8 cellular contexts compared by ENCODE assay signal in the genomic region with DNA sequence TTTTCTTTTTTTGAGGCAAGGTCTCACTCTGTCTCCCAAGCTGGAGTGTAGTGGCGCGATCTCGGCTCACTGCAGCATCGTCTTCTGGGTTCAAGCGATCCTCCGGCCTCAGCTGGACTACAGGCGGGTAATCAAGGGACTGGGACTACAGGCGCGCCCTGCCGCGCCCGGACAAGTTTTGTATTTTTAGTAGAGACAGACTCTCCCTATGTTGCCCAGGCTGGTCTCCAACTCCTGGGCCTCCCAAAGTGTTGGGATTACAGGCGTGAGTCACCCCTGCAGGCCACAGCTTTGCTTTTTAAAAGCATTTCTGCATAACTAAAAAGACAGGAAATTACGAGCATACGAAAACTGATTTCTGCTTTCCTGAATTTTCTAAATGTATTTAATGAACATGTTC. TPM values are rescaled to one million over a fixed set of nuclear protein-coding genes. Genes with fewer than 3 reads are reported as not detected.
DNase-seq lines count a peak whose midpoint lies in the region; ATAC-seq and TF ChIP-seq lines count a peak whose summit lies in the region.

No MANE protein-coding gene starts in this region.

- peaks cover 5% of the 10 kb centered on the region for H3K27me3 Mint-ChIP-seq in endothelial cell (ENCODE audit: unreplicated experiment)

- no peaks in the 10 kb centered on the region for H3K9me3 Mint-ChIP-seq in endothelial cell (ENCODE audit: unreplicated experiment)

- H3K4me2 ChIP-seq in neuronal stem cell (ENCODE audit: insufficient read depth, low read length, poor library complexity, severe bottlenecking): peak overlapping the region; percentile 34

- no peak overlapping the region for H2AK5ac ChIP-seq in neuronal stem cell (ENCODE audit: low read depth, low read length)

- no peak overlapping the region for H3K23ac ChIP-seq in neuronal stem cell (ENCODE audit: low read depth, low read length, poor library complexity)

- H3K4me1 Mint-ChIP-seq in endothelial cell (ENCODE audit: unreplicated experiment): peaks cover 7% of the 10 kb centered on the region

- DNase-seq in Daoy (ENCODE audit: low read depth) (peak; percentile 72), NT2/D1 (ENCODE audit: low read depth, low spot score) (no peak), endothelial cell (ENCODE audit: low spot score) (peak; percentile 9), neuronal stem cell (ENCODE audit: low spot score) (no peak), germinal center (ENCODE audit: low spot score) (no peak), NCI-H1048 (lab: John Stamatoyannopoulos, UW) (no peak)
- no peak for DNase-seq in central memory CD4-positive, alpha-beta T cell

- no peaks in the 10 kb centered on the region for H3K9me3 ChIP-seq in NT2/D1 (ENCODE audit: insufficient read depth, low read length)
- H3K9me3 ChIP-seq in neuronal stem cell (replicated peaks in 1 of 2; ENCODE audit: control insufficient read depth in 2 of 2, insufficient read depth in 1 of 2, low read depth in 1 of 2, low read length in 2 of 2): no peaks in the 10 kb centered on the region

- no peak overlapping the region for H3K14ac ChIP-seq in neuronal stem cell (ENCODE audit: low read length)

- TF ChIP-seq CTCF in endothelial cell (IDR thresholded peaks at IDR 0.05; ENCODE audit: unreplicated experiment): no peak

- H3K4ac ChIP-seq in neuronal stem cell (ENCODE audit: low read length): no peak overlapping the region

- no peak for ATAC-seq in HG03097 (IDR thresholded peaks at IDR 0.05; ENCODE audit: low FRiP score, unreplicated experiment)

- H3K27ac ChIP-seq in neuronal stem cell (replicated peaks; ENCODE audit: low read length): no peak overlapping the region

- H3K4me1 ChIP-seq in NT2/D1 (ENCODE audit: insufficient read depth, insufficient read length) (no peaks in the 10 kb centered on the region), neuronal stem cell (ENCODE audit: control insufficient read depth in 2 of 2, insufficient read depth in 1 of 2, low read depth in 1 of 2, low read length in 2 of 2) (peaks cover 5 to 7% of the 10 kb centered on the region in 2 donors)

- H3K4me3 Mint-ChIP-seq in endothelial cell (ENCODE audit: unreplicated experiment): peak overlapping the region; percentile 90

- WGBS in neuronal stem cell (ENCODE audit: extremely low coverage in 2 of 2, insufficient read length in 2 of 2, insufficient replicate concordance in 1 of 2), 2 donors: no CpG with 5 or more reads among the region's 15 CpGs

- H3K36me3 ChIP-seq in NT2/D1 (ENCODE audit: insufficient read depth, insufficient read length, low read length) (no peaks in the 10 kb centered on the region), neuronal stem cell (replicated peaks in 1 of 2; ENCODE audit: control insufficient read depth in 2 of 2, insufficient read depth in 2 of 2, low read length in 2 of 2) (no peaks in the 10 kb centered on the region)

- no peak overlapping the region for H2BK120ac ChIP-seq in neuronal stem cell (ENCODE audit: low read depth, low read length)

- no peak overlapping the region for H4K8ac ChIP-seq in neuronal stem cell (ENCODE audit: low read depth, low read length)

- H3K79me1 ChIP-seq in neuronal stem cell (ENCODE audit: low read depth, low read length): no peaks in the 10 kb centered on the region

- no peak overlapping the region for H3K18ac ChIP-seq in neuronal stem cell (ENCODE audit: low read length)

- no peak overlapping the region for H2BK5ac ChIP-seq in neuronal stem cell (ENCODE audit: low read length)

- H3K36me3 Mint-ChIP-seq in endothelial cell (ENCODE audit: low read depth, unreplicated experiment): no peaks in the 10 kb centered on the region

- H3K27me3 ChIP-seq in NT2/D1 (ENCODE audit: insufficient read depth, insufficient read length) (no peaks in the 10 kb centered on the region), neuronal stem cell (ENCODE audit: control insufficient read depth in 3 of 3, insufficient read depth in 3 of 3, low read depth in 1 of 3, low read length in 3 of 3) (no peaks in the 10 kb centered on the region)

- no peak overlapping the region for H4K91ac ChIP-seq in neuronal stem cell (ENCODE audit: low read depth, low read length, poor library complexity)

- peak overlapping the region; percentile 90 for H2AFZ ChIP-seq in neuronal stem cell (ENCODE audit: low read length)

- peak overlapping the region; percentile 64 for H3K9ac ChIP-seq in NT2/D1 (ENCODE audit: insufficient read length, low read depth)
- H3K9ac ChIP-seq in neuronal stem cell (ENCODE audit: low read depth, low read length, poor library complexity): no peak overlapping the region

- H3K4me3 ChIP-seq in NT2/D1 (ENCODE audit: insufficient read length, low read depth): peak overlapping the region; percentile 46
- peak overlapping the region in 1 of 2 donors; percentile 65 for H3K4me3 ChIP-seq in neuronal stem cell (ENCODE audit: low read length in 2 of 2)

- H3K27ac Mint-ChIP-seq in endothelial cell (ENCODE audit: unreplicated experiment): no peak overlapping the region

- no peak overlapping the region for H2BK15ac ChIP-seq in neuronal stem cell (ENCODE audit: low read length)

- H2BK12ac ChIP-seq in neuronal stem cell (ENCODE audit: low read length): no peak overlapping the region

RNA-seq across cellular contexts. Expression of a gene that starts 0.9 kb away (rescaled TPM):
- 13.5 and 23.5 TPM in 2 replicates for total RNA-seq in Daoy (2014; rRNA removed; shearing (Covaris generic))
- total RNA-seq in endothelial cell (ENCODE audit: unreplicated experiment): 16.4 TPM
- polyA plus RNA-seq in neuronal stem cell (2013, experiment 1 of 2): 44.7 TPM
- 45.3 TPM for polyA plus RNA-seq in neuronal stem cell (2013, experiment 2 of 2)

RNA-seq across cellular contexts. Expression of a gene that starts 28.0 kb away (rescaled TPM):
- total RNA-seq in Daoy (2014; rRNA removed; shearing (Covaris generic)): 22.6 and 38.3 TPM in 2 replicates
- total RNA-seq in endothelial cell (ENCODE audit: unreplicated experiment): 35.4 TPM
- polyA plus RNA-seq in neuronal stem cell (2013, experiment 1 of 2): 36.7 TPM
- 38.9 TPM for polyA plus RNA-seq in neuronal stem cell (2013, experiment 2 of 2)

Comparison
In these comparisons a context has a peak if more than half of its experiments do, and no peak if none do; other contexts are left out.
1. DNase-seq: peak in Daoy (single experiment) and endothelial cell (single experiment); none in NT2/D1 (single experiment), neuronal stem cell (single experiment), germinal center (single experiment), central memory CD4-positive, alpha-beta T cell (single experiment) and NCI-H1048 (single experiment).